Comparison of ENCODE assay signal across 22 cellular contexts in the genomic region with DNA sequence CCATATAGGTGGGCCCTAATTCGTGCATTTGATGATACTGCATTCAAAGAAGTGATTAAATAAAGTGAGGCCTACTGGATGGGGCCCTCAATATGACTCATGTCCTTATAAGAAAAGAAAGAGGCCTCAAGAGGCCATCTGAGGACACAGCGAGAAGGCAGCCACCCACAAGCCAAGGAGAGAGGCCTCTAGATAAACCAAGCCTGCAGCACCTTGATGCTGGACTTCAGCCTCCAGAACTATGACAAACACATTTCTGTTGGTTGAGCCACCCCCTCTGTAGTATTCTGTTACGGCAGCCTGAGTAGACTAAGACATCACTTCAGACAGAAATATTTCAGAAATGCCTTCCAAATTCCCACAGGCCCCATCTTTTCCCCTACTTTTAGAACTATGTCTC.
DNase-seq lines count a peak whose midpoint lies in the region; ATAC-seq, FAIRE-seq and TF ChIP-seq lines count a peak whose summit lies in the region.
"Had no signal": no experiment of that assay in that cellular context is flagged by ENCODE, and none has a peak within 500 bp of the region (broad histone marks: within the 10 kb centered on the region; RNA-seq: fewer than 3 reads in every experiment).

No MANE protein-coding gene starts in this region.

- H3K4me1 ChIP-seq in esophagus muscularis mucosa, result no peaks in the 10 kb centered on the region
- H3K4me1 ChIP-seq: SJSA1 had no signal

- no peaks in the 10 kb centered on the region for H3K4me1 Mint-ChIP-seq in activated naive CD8-positive, alpha-beta T cell treated with anti-CD3 and anti-CD28 coated beads, Interleukin-2, amount 50 U/mL, for 24 hours
- no peaks in the 10 kb centered on the region for H3K4me1 Mint-ChIP-seq in activated naive CD8-positive, alpha-beta T cell treated with anti-CD3 and anti-CD28 coated beads for 36 hours
- H3K4me1 Mint-ChIP-seq: CD14-positive monocyte had no signal

- H3K9me3 Mint-ChIP-seq in activated naive CD8-positive, alpha-beta T cell treated with anti-CD3 and anti-CD28 coated beads, Interleukin-2, amount 50 U/mL, for 24 hours, result no peaks in the 10 kb centered on the region
- no peaks in the 10 kb centered on the region for H3K9me3 Mint-ChIP-seq in activated naive CD8-positive, alpha-beta T cell treated with anti-CD3 and anti-CD28 coated beads for 36 hours
- H3K9me3 Mint-ChIP-seq: GM23338 had no signal

- H3K4me3 Mint-ChIP-seq in activated naive CD8-positive, alpha-beta T cell treated with anti-CD3 and anti-CD28 coated beads, Interleukin-2, amount 50 U/mL, for 24 hours, result no peak overlapping the region
- H3K4me3 Mint-ChIP-seq in activated naive CD8-positive, alpha-beta T cell treated with anti-CD3 and anti-CD28 coated beads for 36 hours, result no peak overlapping the region
- H3K4me3 Mint-ChIP-seq: CD14-positive monocyte, GM23338 had no signal

- H3K36me3 Mint-ChIP-seq in activated naive CD8-positive, alpha-beta T cell treated with anti-CD3 and anti-CD28 coated beads, Interleukin-2, amount 50 U/mL, for 24 hours (ENCODE audit: low read depth), result no peaks in the 10 kb centered on the region
- no peaks in the 10 kb centered on the region for H3K36me3 Mint-ChIP-seq in activated naive CD8-positive, alpha-beta T cell treated with anti-CD3 and anti-CD28 coated beads for 36 hours
- H3K36me3 Mint-ChIP-seq: CD14-positive monocyte had no signal

- no peak overlapping the region for H3K4me3 ChIP-seq in esophagus muscularis mucosa
- H3K4me3 ChIP-seq: GM12878, GM23338, HAP-1, MG63, SJSA1 had no signal

- no peak for TF ChIP-seq EP300 in esophagus muscularis mucosa (IDR thresholded peaks at IDR 0.05)

- H3K27ac ChIP-seq in esophagus muscularis mucosa (replicated peaks in 1 of 4), result no peak overlapping the region
- H3K27ac ChIP-seq: SJSA1 had no signal

- no peak for FAIRE-seq in urothelium cell line (lab: Jason Lieb, UNC)
- FAIRE-seq: GM12878 had no signal

- no peak for DNase-seq in activated naive CD8-positive, alpha-beta T cell treated with anti-CD3 and anti-CD28 coated beads, Interleukin-2, amount 50 U/mL, for 24 hours
- DNase-seq in activated naive CD8-positive, alpha-beta T cell treated with anti-CD3 and anti-CD28 coated beads for 36 hours, result no peak
- DNase-seq in M059J (ENCODE audit: low read depth) (peak; percentile 21), esophagus muscularis mucosa (ENCODE audit: extremely low spot score) (peak; percentile 64), urothelium cell line (ENCODE audit: low spot score) (peak; percentile 16), HPDE6-E6E7 (ENCODE audit: extremely low spot score) (no peak)
- DNase-seq: DMS79, Kasumi-1, MG63, NCI-H1048, NCI-H1417 treated with DMSO at 0.1 percent for 48 hours, NCI-H187, NCI-H446, NCI-H526 had no signal

- TF ChIP-seq CTCF in esophagus muscularis mucosa (IDR thresholded peaks at IDR 0.05), result no peak

- H3K9me3 ChIP-seq in esophagus muscularis mucosa, result no peaks in the 10 kb centered on the region
- H3K9me3 ChIP-seq: HAP-1, MG63, SJSA1 had no signal

- no peaks in the 10 kb centered on the region for H3K27me3 ChIP-seq in esophagus muscularis mucosa
- H3K27me3 ChIP-seq: MG63, SJSA1 had no signal

- peaks cover 9% of the 10 kb centered on the region for H3K27me3 Mint-ChIP-seq in activated naive CD8-positive, alpha-beta T cell treated with anti-CD3 and anti-CD28 coated beads, Interleukin-2, amount 50 U/mL, for 24 hours
- H3K27me3 Mint-ChIP-seq in activated naive CD8-positive, alpha-beta T cell treated with anti-CD3 and anti-CD28 coated beads for 36 hours, result peaks cover 4% of the 10 kb centered on the region

- TF ChIP-seq POLR2A in esophagus muscularis mucosa (IDR thresholded peaks at IDR 0.05; ENCODE audit: low read depth), result no peak

- no peaks in the 10 kb centered on the region for H3K36me3 ChIP-seq in esophagus muscularis mucosa
- H3K36me3 ChIP-seq: HAP-1, MG63, SJSA1 had no signal

- H3K27ac Mint-ChIP-seq in activated naive CD8-positive, alpha-beta T cell treated with anti-CD3 and anti-CD28 coated beads, Interleukin-2, amount 50 U/mL, for 24 hours, result no peak overlapping the region
- H3K27ac Mint-ChIP-seq in activated naive CD8-positive, alpha-beta T cell treated with anti-CD3 and anti-CD28 coated beads for 36 hours, result no peak overlapping the region
- H3K27ac Mint-ChIP-seq: CD14-positive monocyte, GM23338 had no signal

- peak; percentile 46 for ATAC-seq in activated naive CD8-positive, alpha-beta T cell treated with anti-CD3 and anti-CD28 coated beads, Interleukin-2, amount 50 U/mL, for 24 hours
- no peak for ATAC-seq in HG02870 (IDR thresholded peaks at IDR 0.05; ENCODE audit: unreplicated experiment)
- no peak for ATAC-seq in GM21717 (IDR thresholded peaks at IDR 0.05; ENCODE audit: unreplicated experiment)
- ATAC-seq: GM12878, GM23338, Right ventricle myocardium inferior had no signal

- WGBS in esophagus muscularis mucosa, result 91% methylated on average over 3 of the region's 3 CpGs

- intact Hi-C loops in esophagus muscularis mucosa (cut with DNase I), result no loop called here

Comparison
In these comparisons a context has a peak if more than half of its experiments do, and no peak if none do; other contexts are left out.
1. DNase-seq: peak in M059J (single experiment), esophagus muscularis mucosa (single experiment) and urothelium cell line (single experiment); none in activated naive CD8-positive, alpha-beta T cell treated with anti-CD3 and anti-CD28 coated beads, Interleukin-2, amount 50 U/mL, for 24 hours (single experiment), activated naive CD8-positive, alpha-beta T cell treated with anti-CD3 and anti-CD28 coated beads for 36 hours (single experiment) and HPDE6-E6E7 (single experiment).